In genomic region chr1:169860750-169861149, GRCh38 we compare ENCODE assay signal across 16 cellular contexts.
"Had no signal": no experiment of that assay in that cellular context is flagged by ENCODE, and none has a peak within 500 bp of the region (broad histone marks: within the 10 kb centered on the region; RNA-seq: fewer than 3 reads in every experiment).

No MANE protein-coding gene starts in this region.

- H3K36me3 ChIP-seq: WERI-Rb-1 had no signal

- H3K27ac ChIP-seq: brain microvascular endothelial cell, dorsolateral prefrontal cortex, psoas muscle, testis, upper lobe of right lung, WERI-Rb-1 had no signal

- ATAC-seq: activated CD8-positive, alpha-beta T cell treated with anti-CD3 and anti-CD28 coated beads, Interleukin-2, amount 10 ng/mL, durations not matched to agents 7 days and 5 days; esophagus mucosa; naive thymus-derived CD8-positive, alpha-beta T cell; psoas muscle; upper lobe of right lung had no signal

- H3K4me1 ChIP-seq: psoas muscle, testis, upper lobe of right lung had no signal

- DNase-seq: activated CD4-positive, alpha-beta T cell treated with anti-CD3 and anti-CD28 coated beads for 48 hours; activated CD8-positive, alpha-beta memory T cell treated with anti-CD3 and anti-CD28 coated beads, Interleukin-2, amount 50 U/mL, for 48 hours; activated CD8-positive, alpha-beta T cell treated with anti-CD3 and anti-CD28 coated beads, Interleukin-2, amount 10 ng/mL, durations not matched to agents 7 days and 5 days; activated naive CD4-positive, alpha-beta T cell treated with anti-CD3 and anti-CD28 coated beads, Interleukin-2, amount 50 U/mL, for 16 hours; brain microvascular endothelial cell; dorsolateral prefrontal cortex; hypothalamus; naive thymus-derived CD8-positive, alpha-beta T cell; psoas muscle; stimulated activated CD4-positive, alpha-beta T cell treated with anti-CD3 and anti-CD28 coated beads, Interleukin-12 subunit alpha, Interleukin-12 subunit beta, amount 100 ng/mL, for 4 hours; T1000; testis; upper lobe of right lung; WERI-Rb-1 had no signal

- H3K4me3 ChIP-seq: dorsolateral prefrontal cortex, psoas muscle, testis, upper lobe of right lung had no signal

- H3K27me3 ChIP-seq: brain microvascular endothelial cell, dorsolateral prefrontal cortex, testis, upper lobe of right lung had no signal

- H3K27me3 Mint-ChIP-seq: naive thymus-derived CD8-positive, alpha-beta T cell; stimulated activated naive CD8-positive, alpha-beta T cell treated with anti-CD3 and anti-CD28 coated beads, Interleukin-15, Interleukin-2, amounts not matched to agents 100 ng/mL and 50 ng/mL, for 24 hours had no signal

- H3K9me3 Mint-ChIP-seq: naive thymus-derived CD8-positive, alpha-beta T cell; stimulated activated naive CD8-positive, alpha-beta T cell treated with anti-CD3 and anti-CD28 coated beads, Interleukin-15, Interleukin-2, amounts not matched to agents 100 ng/mL and 50 ng/mL, for 24 hours had no signal

- H3K27ac Mint-ChIP-seq: activated CD8-positive, alpha-beta T cell treated with anti-CD3 and anti-CD28 coated beads, Interleukin-2, amount 10 ng/mL, durations not matched to agents 7 days and 5 days; stimulated activated naive CD8-positive, alpha-beta T cell treated with anti-CD3 and anti-CD28 coated beads, Interleukin-15, Interleukin-2, amounts not matched to agents 100 ng/mL and 50 ng/mL, for 24 hours had no signal

- H3K9me3 ChIP-seq: psoas muscle, testis, upper lobe of right lung had no signal

- H3K4me3 Mint-ChIP-seq: activated CD8-positive, alpha-beta T cell treated with anti-CD3 and anti-CD28 coated beads, Interleukin-2, amount 10 ng/mL, durations not matched to agents 7 days and 5 days; naive thymus-derived CD8-positive, alpha-beta T cell; stimulated activated naive CD8-positive, alpha-beta T cell treated with anti-CD3 and anti-CD28 coated beads, Interleukin-15, Interleukin-2, amounts not matched to agents 100 ng/mL and 50 ng/mL, for 24 hours had no signal
